In the genomic region with DNA sequence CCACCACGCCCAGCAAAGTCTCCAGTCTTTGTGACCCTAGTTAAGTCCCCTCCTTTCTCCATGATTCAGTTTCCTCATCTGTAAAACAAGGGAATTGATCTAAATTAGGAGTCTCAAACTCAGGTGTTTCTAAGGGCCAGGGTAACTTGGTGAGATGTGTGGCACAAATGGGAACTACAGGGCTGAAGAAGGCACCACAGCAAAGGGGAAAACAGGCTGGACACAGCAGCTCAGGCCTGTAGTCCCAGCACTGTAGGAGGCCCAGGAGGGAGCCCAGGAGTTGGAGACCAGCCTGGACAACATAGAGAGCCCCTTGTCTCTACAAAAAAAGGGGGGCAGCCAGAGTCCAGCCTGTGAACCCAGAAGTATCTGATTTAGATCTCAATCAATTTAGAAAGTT, we compare ENCODE assay signal across 26 cellular contexts.
"Had no signal": no experiment of that assay in that cellular context is flagged by ENCODE, and none has a peak within 500 bp of the region (broad histone marks: within the 10 kb centered on the region; RNA-seq: fewer than 3 reads in every experiment).

No MANE protein-coding gene starts in this region.

- H3K36me3 ChIP-seq: colonic mucosa, esophagus muscularis mucosa, gastroesophageal sphincter, heart left ventricle, lower lobe of right lung, right atrium auricular region, sigmoid colon, stomach, thyroid gland, vagina had no signal

- ATAC-seq: foreskin keratinocyte; gastroesophageal sphincter; heart left ventricle; left ventricle myocardium superior; lower lobe of right lung; mucosa of descending colon; natural killer cell treated with Interleukin-12 subunit alpha and Interleukin-12 subunit beta and Interleukin-15 and Interleukin-18, amount 100 ng/mL, for 72 hours; stimulated activated effector memory CD8-positive, alpha-beta T cell treated with anti-CD3 and anti-CD28 coated beads, Interleukin-12 subunit alpha, Interleukin-12 subunit beta, amount 100 ng/mL, for 72 hours had no signal

- H3K4me3 ChIP-seq: colonic mucosa, esophagus muscularis mucosa, gastroesophageal sphincter, heart left ventricle, hepatocyte, lower lobe of right lung, mucosa of descending colon, right atrium auricular region, sigmoid colon, stomach, thyroid gland, vagina had no signal

- FAIRE-seq: endothelial cell of umbilical vein had no signal

- H3K9me3 ChIP-seq: colonic mucosa, esophagus muscularis mucosa, gastroesophageal sphincter, heart left ventricle, lower lobe of right lung, mucosa of descending colon, right atrium auricular region, sigmoid colon, stomach, thyroid gland, vagina had no signal

- H2AFZ ChIP-seq: hepatocyte, parathyroid adenoma had no signal

- H3K4me1 ChIP-seq: colonic mucosa, esophagus muscularis mucosa, foreskin keratinocyte, gastroesophageal sphincter, heart left ventricle, lower lobe of right lung, parathyroid adenoma, right atrium auricular region, sigmoid colon, stomach, thyroid gland, vagina had no signal

- H3K4me2 ChIP-seq: hepatocyte had no signal

- H3K9ac ChIP-seq: parathyroid adenoma had no signal

- H3K27me3 ChIP-seq: colonic mucosa, foreskin keratinocyte, heart left ventricle, hepatocyte, right atrium auricular region, sigmoid colon, stomach, thyroid gland, vagina had no signal

- DNase-seq: colonic mucosa; effector CD8-positive, alpha-beta T cell; foreskin keratinocyte; heart left ventricle; immature natural killer cell; islet precursor cell; left ventricle myocardium superior; lower lobe of right lung; mucosa of descending colon; naive B cell; sigmoid colon; stimulated activated CD4-positive, alpha-beta T cell treated with anti-CD3 and anti-CD28 coated beads, Interleukin-2, amount 100 ng/mL, for 24 hours; stimulated activated CD4-positive, alpha-beta T cell treated with anti-CD3 and anti-CD28 coated beads, Interleukin-4, amount 100 ng/mL, for 24 hours; stimulated activated naive CD4-positive, alpha-beta T cell treated with Interleukin-2 at 50 U/mL for 16 hours; stomach; thyroid gland; trophoblast cell had no signal

- H3K27ac ChIP-seq: colonic mucosa, esophagus muscularis mucosa, foreskin keratinocyte, gastroesophageal sphincter, heart left ventricle, hepatocyte, lower lobe of right lung, parathyroid adenoma, right atrium auricular region, sigmoid colon, stomach, thyroid gland, vagina had no signal

- H3K79me2 ChIP-seq: hepatocyte, parathyroid adenoma had no signal
